11 cellular contexts compared by ENCODE assay signal in the genomic region with DNA sequence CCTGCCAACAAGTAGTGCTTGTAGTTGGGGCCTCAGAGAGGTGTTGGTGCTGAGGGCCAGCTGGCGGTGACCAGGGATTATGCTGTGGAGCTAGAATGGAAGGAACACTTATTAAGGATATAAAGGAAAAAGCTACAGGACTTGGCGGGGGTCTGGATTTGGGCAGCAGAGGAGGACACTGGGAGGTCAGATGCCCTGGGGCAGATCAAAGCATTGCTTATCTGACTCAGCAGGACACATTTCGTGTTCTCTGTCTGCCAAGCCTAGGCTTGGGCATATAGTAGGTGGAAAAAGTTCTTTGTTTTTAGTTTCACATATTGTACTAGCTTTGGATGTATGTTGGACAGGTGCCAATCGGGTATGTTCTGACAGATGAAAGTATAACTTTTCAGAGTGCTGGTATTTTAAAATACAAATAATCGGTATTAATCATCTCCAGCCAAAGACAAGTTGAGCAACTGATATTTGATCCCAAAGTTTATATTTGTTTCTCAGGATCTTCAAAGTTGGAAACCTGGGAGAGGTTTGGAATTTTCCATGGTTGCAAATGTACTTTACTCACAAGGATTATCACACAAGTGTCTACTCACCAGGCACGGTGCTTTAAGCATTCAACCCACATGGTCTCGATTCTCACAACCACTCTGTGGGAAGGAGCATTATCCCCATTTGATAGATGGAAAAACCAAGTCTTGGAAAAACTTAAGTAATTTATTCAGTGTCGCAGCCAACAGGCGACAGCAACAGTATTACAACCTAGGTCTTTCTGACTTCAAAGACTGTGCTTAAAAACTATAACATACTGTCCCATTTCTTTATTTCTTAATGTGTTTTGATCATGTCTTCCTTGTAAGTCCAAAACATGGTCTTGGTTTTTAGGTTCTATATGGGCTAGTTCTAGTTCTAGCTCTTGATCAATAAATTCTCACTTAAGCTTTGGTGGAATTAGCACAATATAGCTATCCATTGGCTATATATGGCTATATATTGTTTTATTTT.
DNase-seq lines count a peak whose midpoint lies in the region; ATAC-seq and TF ChIP-seq lines count a peak whose summit lies in the region.
"Had no signal": no experiment of that assay in that cellular context is flagged by ENCODE, and none has a peak within 500 bp of the region (broad histone marks: within the 10 kb centered on the region; RNA-seq: fewer than 3 reads in every experiment).

No MANE protein-coding gene starts in this region.

- H3K4me1 ChIP-seq in breast epithelium (no peaks in the 10 kb centered on the region), gastroesophageal sphincter (no peaks in the 10 kb centered on the region)
- H3K4me1 ChIP-seq: right atrium auricular region had no signal

- CTCF ChIA-PET in MCF 10A (lab: Yijun Ruan, JAX): interaction anchor here (0.5 to 0.9 kb wide), 7 partner anchors 68 to 267 kb away, joined by 3 to 5 read pairs (median 3); no protein-coding TSS in a partner anchor

- intact Hi-C loops in MCF 10A (cut with micrococcal nuclease): no loop called here
- intact Hi-C loops in breast epithelium (cut with DNase I; ENCODE audit: low total_unique reads): no loop called here

- no peak for TF ChIP-seq POLR2A in breast epithelium (IDR thresholded peaks at IDR 0.05)
- TF ChIP-seq POLR2A in gastroesophageal sphincter (IDR thresholded peaks at IDR 0.05): no peak

- no peaks in the 10 kb centered on the region for H3K36me3 ChIP-seq in breast epithelium
- no peaks in the 10 kb centered on the region for H3K36me3 ChIP-seq in gastroesophageal sphincter
- H3K36me3 ChIP-seq: right atrium auricular region had no signal

- POLR2A ChIA-PET in MCF 10A (lab: Yijun Ruan, JAX): interaction anchor here (0.7 to 1.0 kb wide), 4 partner anchors 17 to 86 kb away, joined by 3 read pairs; no protein-coding TSS in a partner anchor

- H3K36me3 Mint-ChIP-seq in MCF 10A (ENCODE audit: insufficient read depth, unreplicated experiment): no peaks in the 10 kb centered on the region
- H3K36me3 Mint-ChIP-seq in activated T-helper 17 cell treated with anti-CD3 and anti-CD28 coated beads, Interleukin-2, amount 50 U/mL, for 72 hours (ENCODE audit: low read depth): peaks cover 21% of the 10 kb centered on the region
- peaks cover 0 to 6% (median 0%) of the 10 kb centered on the region in 3 donors for H3K36me3 Mint-ChIP-seq in immature natural killer cell
- no peaks in the 10 kb centered on the region for H3K36me3 Mint-ChIP-seq in type B pancreatic cell

- no peaks in the 10 kb centered on the region for H3K27me3 Mint-ChIP-seq in MCF 10A (ENCODE audit: insufficient read depth, unreplicated experiment)
- H3K27me3 Mint-ChIP-seq in activated T-helper 17 cell treated with anti-CD3 and anti-CD28 coated beads, Interleukin-2, amount 50 U/mL, for 72 hours: no peaks in the 10 kb centered on the region
- H3K27me3 Mint-ChIP-seq in immature natural killer cell (ENCODE audit: low read depth in 3 of 3): peaks cover 0 to 5% (median 2%) of the 10 kb centered on the region in 3 donors
- no peaks in the 10 kb centered on the region for H3K27me3 Mint-ChIP-seq in type B pancreatic cell

- no TSS peak for BruUV-seq in MCF 10A (replicated peaks; lab: Mats Ljungman, UMichigan)

- no peak for TF ChIP-seq EP300 in gastroesophageal sphincter (IDR thresholded peaks at IDR 0.05)

- H3K9me3 ChIP-seq in breast epithelium: no peaks in the 10 kb centered on the region
- H3K9me3 ChIP-seq in gastroesophageal sphincter: no peaks in the 10 kb centered on the region
- H3K9me3 ChIP-seq: right atrium auricular region had no signal

- peak; percentile 96 for DNase-seq in MCF 10A (ENCODE audit: unreplicated experiment)
- no peak for DNase-seq in breast epithelium (ENCODE audit: low spot score in 2 of 2)
- no peak for DNase-seq in immature natural killer cell
- no peak for DNase-seq in SK-N-DZ (ENCODE audit: low spot score)
- DNase-seq in type B pancreatic cell (ENCODE audit: extremely low spot score, unreplicated experiment): no peak
- DNase-seq: NCI-H2081 treated with DMSO at 0.1 percent for 48 hours had no signal

- H3K27ac ChIP-seq in breast epithelium (no peak overlapping the region), gastroesophageal sphincter (no peak overlapping the region)
- H3K27ac ChIP-seq: epithelial cell of prostate, right atrium auricular region had no signal

- H3K27ac Mint-ChIP-seq in MCF 10A (ENCODE audit: low read depth, unreplicated experiment) (peak overlapping the region; percentile 84), immature natural killer cell (peak overlapping the region; percentile 82 to 95 (median 93)), type B pancreatic cell (no peak overlapping the region)
- H3K27ac Mint-ChIP-seq in activated T-helper 17 cell treated with anti-CD3 and anti-CD28 coated beads, Interleukin-2, amount 50 U/mL, for 72 hours: peak overlapping the region; percentile 84

- no peak overlapping the region for H3K4me3 ChIP-seq in breast epithelium
- H3K4me3 ChIP-seq in gastroesophageal sphincter: no peak overlapping the region
- H3K4me3 ChIP-seq: right atrium auricular region had no signal

- WGBS in gastroesophageal sphincter (ENCODE audit: low coverage in 1 of 2), 2 donors: 80 to 83% methylated on average over 6 to 7 of the region's 9 CpGs

- H3K9me3 Mint-ChIP-seq in MCF 10A (ENCODE audit: unreplicated experiment) (no peaks in the 10 kb centered on the region), immature natural killer cell (no peaks in the 10 kb centered on the region), type B pancreatic cell (no peaks in the 10 kb centered on the region)
- peaks cover 5% of the 10 kb centered on the region for H3K9me3 Mint-ChIP-seq in activated T-helper 17 cell treated with anti-CD3 and anti-CD28 coated beads, Interleukin-2, amount 50 U/mL, for 72 hours

- H3K4me1 Mint-ChIP-seq in MCF 10A (ENCODE audit: insufficient read depth, unreplicated experiment): peaks cover 26% of the 10 kb centered on the region
- H3K4me1 Mint-ChIP-seq in activated T-helper 17 cell treated with anti-CD3 and anti-CD28 coated beads, Interleukin-2, amount 50 U/mL, for 72 hours: peaks cover 59% of the 10 kb centered on the region
- peaks cover 90 to 100% of the 10 kb centered on the region in 2 donors for H3K4me1 Mint-ChIP-seq in immature natural killer cell
- peaks cover 11% of the 10 kb centered on the region for H3K4me1 Mint-ChIP-seq in type B pancreatic cell (ENCODE audit: unreplicated experiment)

- H3K4me3 Mint-ChIP-seq in MCF 10A (ENCODE audit: unreplicated experiment) (no peak overlapping the region), immature natural killer cell (peak overlapping the region; percentile 9 to 81 (median 60)), type B pancreatic cell (no peak overlapping the region)
- peak overlapping the region; percentile 58 for H3K4me3 Mint-ChIP-seq in activated T-helper 17 cell treated with anti-CD3 and anti-CD28 coated beads, Interleukin-2, amount 50 U/mL, for 72 hours

- TF ChIP-seq CTCF in MCF 10A (IDR thresholded peaks at IDR 0.05; ENCODE audit: unreplicated experiment): no peak
- no peak for TF ChIP-seq CTCF in breast epithelium (IDR thresholded peaks at IDR 0.05)
- no peak for TF ChIP-seq CTCF in gastroesophageal sphincter (IDR thresholded peaks at IDR 0.05)
- TF ChIP-seq CTCF in type B pancreatic cell (conservative IDR thresholded peaks at IDR 0.05): no peak

- ATAC-seq in activated T-helper 17 cell treated with anti-CD3 and anti-CD28 coated beads, Interleukin-2, amount 50 U/mL, for 72 hours (replicated peaks): peak; percentile 53
- ATAC-seq in HG02642 (IDR thresholded peaks at IDR 0.05; ENCODE audit: poor library complexity, unreplicated experiment) (no peak), gastroesophageal sphincter (no peak)

- H3K27me3 ChIP-seq in breast epithelium (no peaks in the 10 kb centered on the region), gastroesophageal sphincter (no peaks in the 10 kb centered on the region)
- H3K27me3 ChIP-seq: right atrium auricular region had no signal

Comparison
In these comparisons a context has a peak if more than half of its experiments do, and no peak if none do; other contexts are left out.
1. H3K4me3 Mint-ChIP-seq: peak in activated T-helper 17 cell treated with anti-CD3 and anti-CD28 coated beads, Interleukin-2, amount 50 U/mL, for 72 hours (single experiment) and immature natural killer cell (5 of 5); none in MCF 10A (single experiment) and type B pancreatic cell (single experiment).